Comparison of ENCODE assay signal across 8 cellular contexts in genomic region chr9:92668746-92669526, GRCh38. TPM values are rescaled to one million over a fixed set of nuclear protein-coding genes. Genes with fewer than 3 reads are reported as not detected.
DNase-seq lines count a peak whose midpoint lies in the region; ATAC-seq and TF ChIP-seq lines count a peak whose summit lies in the region.

No MANE protein-coding gene starts in this region.

- TF ChIP-seq POLR2A in esophagus squamous epithelium (IDR thresholded peaks at IDR 0.05), result peak in 1 of 4 donors; percentile 36

- H3K27ac ChIP-seq in CD4-positive, alpha-beta T cell (ENCODE audit: low read depth, low read length), result peak overlapping the region; percentile 88
- H3K27ac ChIP-seq in HUES64 (ENCODE audit: low read depth, low read length) (peak overlapping the region; percentile 49; the same call in 1 of the 2 replicates), esophagus squamous epithelium (peak overlapping the region; percentile 94 to 99 (median 98)), thoracic aorta (peak overlapping the region; percentile 79 to 86)

- intact Hi-C loops in CD4-positive, alpha-beta T cell (cut with DNase I, micrococcal nuclease), result loop anchor here in 1 of 2 experiments (5.0 kb wide), 3 partner anchors 203 to 1588 kb away; partner anchors contain the start of gene ZNF169
- intact Hi-C loops in esophagus squamous epithelium (cut with DNase I), result no loop called here

- POLR2A ChIA-PET in CD4-positive, alpha-beta T cell (lab: Charles Lee), result no interaction called here

- H3K4me1 Mint-ChIP-seq in CD4-positive, alpha-beta T cell (ENCODE audit: low read depth), result peaks cover 51% of the 10 kb centered on the region
- H3K4me1 Mint-ChIP-seq in nephron, result peaks cover 18% of the 10 kb centered on the region

- H3K36me3 ChIP-seq in HUES64 (ENCODE audit: insufficient read depth, low read length), result peaks cover 5% of the 10 kb centered on the region; the same call in 1 of the 2 replicates
- H3K36me3 ChIP-seq in esophagus squamous epithelium, result peaks cover 6 to 30% (median 9%) of the 10 kb centered on the region in 3 donors
- H3K36me3 ChIP-seq in thoracic aorta, result peaks cover 7% of the 10 kb centered on the region

- H3K9ac ChIP-seq in HUES64 (ENCODE audit: low read depth, low read length), result peak overlapping the region; percentile 64

- H3K27me3 ChIP-seq in CD4-positive, alpha-beta T cell (ENCODE audit: control insufficient read depth, insufficient read depth, low read length), result no peaks in the 10 kb centered on the region
- H3K27me3 ChIP-seq in HUES64 (ENCODE audit: insufficient read depth, low read length) (no peaks in the 10 kb centered on the region), esophagus squamous epithelium (no peaks in the 10 kb centered on the region), thoracic aorta (replicated peaks; ENCODE audit: insufficient read depth) (no peaks in the 10 kb centered on the region)

- H3K9me3 Mint-ChIP-seq in CD4-positive, alpha-beta T cell, result no peaks in the 10 kb centered on the region
- H3K9me3 Mint-ChIP-seq in nephron, result no peaks in the 10 kb centered on the region

- no peak for ATAC-seq in CD4-positive, alpha-beta T cell (ENCODE audit: poor library complexity)
- ATAC-seq in thoracic aorta (ENCODE audit: insufficient number of reproducible peaks, low FRiP score, low read depth) (no peak), HG03139 (IDR thresholded peaks at IDR 0.05; ENCODE audit: unreplicated experiment) (no peak)

- H3K36me3 Mint-ChIP-seq in CD4-positive, alpha-beta T cell (ENCODE audit: low read depth), result peaks cover 21% of the 10 kb centered on the region
- no peaks in the 10 kb centered on the region for H3K36me3 Mint-ChIP-seq in nephron (ENCODE audit: low read depth)

- H3K4me1 ChIP-seq in HUES64 (ENCODE audit: insufficient read depth, low read length) (peaks cover 13% of the 10 kb centered on the region; the same call in 1 of the 2 replicates), esophagus squamous epithelium (peaks cover 37 to 72% (median 40%) of the 10 kb centered on the region in 3 donors), thoracic aorta (ENCODE audit: control insufficient read depth in 1 of 2, low read depth in 2 of 2) (peaks cover 0 to 22% of the 10 kb centered on the region in 2 donors)

- H3K4me3 ChIP-seq in HUES64 (ENCODE audit: low read length), result peak overlapping the region; percentile 99
- peak overlapping the region; percentile 77 to 92 (median 85) for H3K4me3 ChIP-seq in esophagus squamous epithelium
- peak overlapping the region; percentile 81 for H3K4me3 ChIP-seq in thoracic aorta

- peak overlapping the region; percentile 98 for H3K4me3 Mint-ChIP-seq in CD4-positive, alpha-beta T cell
- peak overlapping the region; percentile 82 to 98 (median 91) for H3K4me3 Mint-ChIP-seq in nephron

- CTCF ChIA-PET in CD4-positive, alpha-beta T cell (lab: Charles Lee), result no interaction called here

- peak in 2 of 10 experiments; percentile 12 to 33 for DNase-seq in CD4-positive, alpha-beta T cell
- peak; percentile 77 for DNase-seq in activated CD8-positive, alpha-beta memory T cell treated with anti-CD3 and anti-CD28 coated beads for 24 hours
- DNase-seq in esophagus squamous epithelium (lab: John Stamatoyannopoulos, UW) (no peak), thoracic aorta (ENCODE audit: low spot score) (no peak), D341Med (ENCODE audit: low spot score) (no peak)

- 25% methylated on average over 14 of the region's 14 CpGs for WGBS in HUES64
- 14 to 20% methylated on average over 9 to 13 of the region's 14 CpGs for WGBS in esophagus squamous epithelium, 2 donors

- TF ChIP-seq CTCF in CD4-positive, alpha-beta T cell (IDR thresholded peaks at IDR 0.05), result no peak
- TF ChIP-seq CTCF in esophagus squamous epithelium (IDR thresholded peaks at IDR 0.05) (no peak), nephron (IDR thresholded peaks at IDR 0.05; ENCODE audit: unreplicated experiment in 3 of 3) (no peak), thoracic aorta (IDR thresholded peaks at IDR 0.05) (no peak)

- no peaks in the 10 kb centered on the region for H3K9me3 ChIP-seq in CD4-positive, alpha-beta T cell (ENCODE audit: control insufficient read depth, low read length)
- H3K9me3 ChIP-seq in HUES64 (ENCODE audit: insufficient read depth, low read depth, low read length) (no peaks in the 10 kb centered on the region), esophagus squamous epithelium (no peaks in the 10 kb centered on the region), thoracic aorta (no peaks in the 10 kb centered on the region)

- H3K27ac Mint-ChIP-seq in CD4-positive, alpha-beta T cell, result peak overlapping the region; percentile 99
- H3K27ac Mint-ChIP-seq in nephron, result peak overlapping the region; percentile 36 to 89 (median 68)

- H3K27me3 Mint-ChIP-seq in CD4-positive, alpha-beta T cell, result no peaks in the 10 kb centered on the region
- no peaks in the 10 kb centered on the region for H3K27me3 Mint-ChIP-seq in nephron (ENCODE audit: low read depth)

RNA-seq across cellular contexts. Expression of gene IPPK, which starts 1.0 kb away (rescaled TPM):
- total RNA-seq in CD4-positive, alpha-beta T cell, result 1 to 10 TPM; 4.0 to 4.4 TPM
- polyA plus RNA-seq in HUES64 (2013, experiment 1 of 2), result 7.0 TPM
- polyA plus RNA-seq in HUES64 (2013, experiment 2 of 2), result 8.1 TPM
- total RNA-seq in esophagus squamous epithelium, result 10 to 100 TPM; 41.8 to 86.9 (median 46.1) TPM
- 10 to 100 TPM in 1 of 2 donors, 1 to 10 TPM in 1; 6.9 to 11.7 TPM for total RNA-seq in thoracic aorta
